ENCODE assay signal across 9 cellular contexts in the genomic region with DNA sequence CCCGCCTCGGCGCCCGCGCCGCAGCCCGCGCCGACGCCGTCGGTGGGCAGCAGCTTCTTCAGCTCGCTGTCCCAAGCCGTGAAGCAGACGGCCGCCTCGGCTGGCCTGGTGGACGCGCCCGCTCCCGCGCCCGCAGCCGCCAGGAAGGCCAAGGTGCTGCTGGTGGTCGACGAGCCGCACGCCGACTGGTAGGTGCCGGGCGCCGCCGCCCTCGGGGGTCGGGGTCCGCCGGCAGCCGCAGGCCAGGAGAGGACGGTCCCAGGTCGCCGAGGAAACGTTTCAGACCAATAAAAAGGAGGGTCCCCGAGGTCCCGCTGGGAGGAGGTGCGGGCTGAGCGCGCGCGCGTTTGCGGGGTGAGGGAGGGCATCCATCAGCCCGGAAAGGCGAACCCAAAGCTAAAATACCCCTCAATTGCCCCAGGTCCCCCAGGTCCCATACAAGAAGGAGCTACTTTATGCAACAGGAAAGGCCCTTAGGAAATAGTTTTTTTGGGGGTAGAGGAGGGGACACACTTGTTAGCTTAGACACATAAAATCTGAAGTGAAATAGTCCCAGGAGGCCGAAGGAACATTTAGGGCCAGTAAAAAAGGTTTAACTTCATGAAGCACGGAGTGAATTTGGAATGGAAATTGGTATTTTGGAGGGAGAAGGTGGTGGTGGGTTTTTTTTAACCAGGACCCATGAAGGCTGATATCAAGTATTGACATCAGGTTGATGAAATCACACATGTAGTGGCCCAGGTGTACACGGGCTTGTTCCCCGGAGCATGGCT. TPM values are rescaled to one million over a fixed set of nuclear protein-coding genes. Genes with fewer than 3 reads are reported as not detected.
DNase-seq lines count a peak whose midpoint lies in the region; ATAC-seq and TF ChIP-seq lines count a peak whose summit lies in the region.
"Had no signal": no experiment of that assay in that cellular context is flagged by ENCODE, and none has a peak within 500 bp of the region (broad histone marks: within the 10 kb centered on the region; RNA-seq: fewer than 3 reads in every experiment).

No MANE protein-coding gene starts in this region.

- no peaks in the 10 kb centered on the region for H3K4me1 ChIP-seq in lower lobe of right lung
- peaks cover 4% of the 10 kb centered on the region for H3K4me1 ChIP-seq in vagina

- peak overlapping the region; percentile 59 for H3K4me3 Mint-ChIP-seq in natural killer cell
- H3K4me3 Mint-ChIP-seq in natural killer cell treated with Interleukin-12 subunit alpha and Interleukin-12 subunit beta and Interleukin-15 and Interleukin-18, amount 100 ng/mL, for 72 hours, result no peak overlapping the region
- H3K4me3 Mint-ChIP-seq in activated T-helper 17 cell treated with anti-CD3 and anti-CD28 coated beads, Interleukin-2, amount 50 U/mL, for 72 hours, result peak overlapping the region; percentile 47
- H3K4me3 Mint-ChIP-seq in activated CD8-positive, alpha-beta T cell treated with anti-CD3 and anti-CD28 coated beads, Interleukin-2, amount 10 ng/mL, durations not matched to agents 7 days and 5 days, result no peak overlapping the region

- H3K36me3 Mint-ChIP-seq in natural killer cell, result peaks cover 8% of the 10 kb centered on the region
- H3K36me3 Mint-ChIP-seq in natural killer cell treated with Interleukin-12 subunit alpha and Interleukin-12 subunit beta and Interleukin-15 and Interleukin-18, amount 100 ng/mL, for 72 hours, result peaks cover 10% of the 10 kb centered on the region
- no peaks in the 10 kb centered on the region for H3K36me3 Mint-ChIP-seq in activated T-helper 17 cell treated with anti-CD3 and anti-CD28 coated beads, Interleukin-2, amount 50 U/mL, for 72 hours (ENCODE audit: low read depth)
- H3K36me3 Mint-ChIP-seq in activated CD8-positive, alpha-beta T cell treated with anti-CD3 and anti-CD28 coated beads, Interleukin-2, amount 10 ng/mL, durations not matched to agents 7 days and 5 days (ENCODE audit: low read depth), result no peaks in the 10 kb centered on the region

- TF ChIP-seq CTCF in natural killer cell (IDR thresholded peaks at IDR 0.05) (no peak), lower lobe of right lung (IDR thresholded peaks at IDR 0.05) (no peak), vagina (IDR thresholded peaks at IDR 0.05) (no peak)

- ATAC-seq in natural killer cell, result no peak
- ATAC-seq in natural killer cell treated with Interleukin-12 subunit alpha and Interleukin-12 subunit beta and Interleukin-15 and Interleukin-18, amount 100 ng/mL, for 72 hours, result no peak
- ATAC-seq in activated T-helper 17 cell treated with anti-CD3 and anti-CD28 coated beads, Interleukin-2, amount 50 U/mL, for 72 hours (replicated peaks), result no peak
- no peak for ATAC-seq in lower lobe of right lung
- ATAC-seq in activated CD8-positive, alpha-beta T cell treated with anti-CD3 and anti-CD28 coated beads, Interleukin-2, amount 10 ng/mL, durations not matched to agents 7 days and 5 days, result no peak

- CTCF ChIA-PET in activated CD8-positive, alpha-beta T cell treated with anti-CD3 and anti-CD28 coated beads, Interleukin-2, amount 10 ng/mL, durations not matched to agents 7 days and 5 days (lab: Charles Lee), result no interaction called here

- peak overlapping the region; percentile 40 for H3K4me3 ChIP-seq in lower lobe of right lung
- peak overlapping the region; percentile 37 to 38 for H3K4me3 ChIP-seq in vagina

- H3K27ac ChIP-seq in lower lobe of right lung (no peak overlapping the region), vagina (no peak overlapping the region)

- H3K36me3 ChIP-seq in lower lobe of right lung (no peaks in the 10 kb centered on the region), vagina (no peaks in the 10 kb centered on the region)

- no peaks in the 10 kb centered on the region for H3K9me3 ChIP-seq in lower lobe of right lung
- H3K9me3 ChIP-seq in vagina, result no peaks in the 10 kb centered on the region

- no peak overlapping the region for H3K27ac Mint-ChIP-seq in natural killer cell
- no peak overlapping the region for H3K27ac Mint-ChIP-seq in natural killer cell treated with Interleukin-12 subunit alpha and Interleukin-12 subunit beta and Interleukin-15 and Interleukin-18, amount 100 ng/mL, for 72 hours
- H3K27ac Mint-ChIP-seq in activated T-helper 17 cell treated with anti-CD3 and anti-CD28 coated beads, Interleukin-2, amount 50 U/mL, for 72 hours, result no peak overlapping the region
- no peak overlapping the region for H3K27ac Mint-ChIP-seq in activated CD8-positive, alpha-beta T cell treated with anti-CD3 and anti-CD28 coated beads, Interleukin-2, amount 10 ng/mL, durations not matched to agents 7 days and 5 days

- TF ChIP-seq POLR2A in vagina (IDR thresholded peaks at IDR 0.05), result no peak

- intact Hi-C loops in natural killer cell (cut with micrococcal nuclease) (no loop called here), lower lobe of right lung (cut with DNase I) (no loop called here), vagina (cut with DNase I) (no loop called here)

- H3K4me1 Mint-ChIP-seq in natural killer cell, result no peaks in the 10 kb centered on the region
- H3K4me1 Mint-ChIP-seq in natural killer cell treated with Interleukin-12 subunit alpha and Interleukin-12 subunit beta and Interleukin-15 and Interleukin-18, amount 100 ng/mL, for 72 hours (ENCODE audit: low read depth in 2 of 2), result no peaks in the 10 kb centered on the region
- no peaks in the 10 kb centered on the region for H3K4me1 Mint-ChIP-seq in activated T-helper 17 cell treated with anti-CD3 and anti-CD28 coated beads, Interleukin-2, amount 50 U/mL, for 72 hours
- H3K4me1 Mint-ChIP-seq in activated CD8-positive, alpha-beta T cell treated with anti-CD3 and anti-CD28 coated beads, Interleukin-2, amount 10 ng/mL, durations not matched to agents 7 days and 5 days (ENCODE audit: low read depth), result peaks cover 2% of the 10 kb centered on the region

- POLR2A ChIA-PET in activated CD8-positive, alpha-beta T cell treated with anti-CD3 and anti-CD28 coated beads, Interleukin-2, amount 10 ng/mL, durations not matched to agents 7 days and 5 days (lab: Charles Lee), result no interaction called here

- peaks cover 47 to 53% of the 10 kb centered on the region in 2 donors for H3K27me3 Mint-ChIP-seq in natural killer cell (ENCODE audit: low read depth in 2 of 2)
- H3K27me3 Mint-ChIP-seq in natural killer cell treated with Interleukin-12 subunit alpha and Interleukin-12 subunit beta and Interleukin-15 and Interleukin-18, amount 100 ng/mL, for 72 hours, result peaks cover 38 to 67% of the 10 kb centered on the region in 2 donors
- H3K27me3 Mint-ChIP-seq in activated T-helper 17 cell treated with anti-CD3 and anti-CD28 coated beads, Interleukin-2, amount 50 U/mL, for 72 hours, result peaks cover 58% of the 10 kb centered on the region
- H3K27me3 Mint-ChIP-seq in activated CD8-positive, alpha-beta T cell treated with anti-CD3 and anti-CD28 coated beads, Interleukin-2, amount 10 ng/mL, durations not matched to agents 7 days and 5 days (ENCODE audit: low read depth), result peaks cover 55% of the 10 kb centered on the region

- DNase-seq in natural killer cell, result no peak
- no peak for DNase-seq in natural killer cell treated with Interleukin-12 subunit alpha and Interleukin-12 subunit beta and Interleukin-15 and Interleukin-18, amount 100 ng/mL, for 72 hours (ENCODE audit: low spot score)
- DNase-seq in lower lobe of right lung, result peak; percentile 42
- no peak for DNase-seq in vagina (ENCODE audit: extremely low spot score in 2 of 2)
- DNase-seq in activated CD8-positive, alpha-beta T cell treated with anti-CD3 and anti-CD28 coated beads, Interleukin-2, amount 10 ng/mL, durations not matched to agents 7 days and 5 days, result no peak
- no peak for DNase-seq in LoVo (ENCODE audit: low spot score)
- DNase-seq in NCI-H128 (lab: John Stamatoyannopoulos, UW; ENCODE audit: unreplicated experiment), result no peak
- DNase-seq: DND-41 had no signal

- H3K9me3 Mint-ChIP-seq in natural killer cell, result no peaks in the 10 kb centered on the region
- H3K9me3 Mint-ChIP-seq in natural killer cell treated with Interleukin-12 subunit alpha and Interleukin-12 subunit beta and Interleukin-15 and Interleukin-18, amount 100 ng/mL, for 72 hours, result no peaks in the 10 kb centered on the region
- no peaks in the 10 kb centered on the region for H3K9me3 Mint-ChIP-seq in activated T-helper 17 cell treated with anti-CD3 and anti-CD28 coated beads, Interleukin-2, amount 50 U/mL, for 72 hours
- H3K9me3 Mint-ChIP-seq in activated CD8-positive, alpha-beta T cell treated with anti-CD3 and anti-CD28 coated beads, Interleukin-2, amount 10 ng/mL, durations not matched to agents 7 days and 5 days (ENCODE audit: insufficient read depth), result no peaks in the 10 kb centered on the region

- peaks cover 48% of the 10 kb centered on the region for H3K27me3 ChIP-seq in lower lobe of right lung (ENCODE audit: low read depth)
- H3K27me3 ChIP-seq in vagina, result peaks cover 4% of the 10 kb centered on the region

RNA-seq across cellular contexts. Expression of gene SYN2, which starts 0.7 kb away (rescaled TPM):
- under 1 TPM in 2 of 3 donors, not detected in 1; 0.18 to 0.23 TPM for total RNA-seq in natural killer cell
- total RNA-seq in natural killer cell treated with Interleukin-12 subunit alpha and Interleukin-12 subunit beta and Interleukin-15 and Interleukin-18, amount 100 ng/mL, for 72 hours, result not detected
- total RNA-seq in activated T-helper 17 cell treated with anti-CD3 and anti-CD28 coated beads, Interleukin-2, amount 50 U/mL, for 72 hours, result 1 to 10 TPM in 1 of 2 donors, under 1 TPM in 1; 0.74 to 1.0 TPM
- total RNA-seq in lower lobe of right lung, result 3.1 TPM
- total RNA-seq in vagina, result 8.8 TPM
- not detected for total RNA-seq in activated CD8-positive, alpha-beta T cell treated with anti-CD3 and anti-CD28 coated beads, Interleukin-2, amount 10 ng/mL, durations not matched to agents 7 days and 5 days

Comparison
In these comparisons a context has a peak if more than half of its experiments do, and no peak if none do; other contexts are left out.
1. H3K4me3 Mint-ChIP-seq: peak in natural killer cell (single experiment) and activated T-helper 17 cell treated with anti-CD3 and anti-CD28 coated beads, Interleukin-2, amount 50 U/mL, for 72 hours (single experiment); none in natural killer cell treated with Interleukin-12 subunit alpha and Interleukin-12 subunit beta and Interleukin-15 and Interleukin-18, amount 100 ng/mL, for 72 hours (single experiment) and activated CD8-positive, alpha-beta T cell treated with anti-CD3 and anti-CD28 coated beads, Interleukin-2, amount 10 ng/mL, durations not matched to agents 7 days and 5 days (single experiment).